Comparison of ENCODE assay signal across 24 cellular contexts in genomic region chr20:12198281-12198680, GRCh38.
"Had no signal": no experiment of that assay in that cellular context is flagged by ENCODE, and none has a peak within 500 bp of the region (broad histone marks: within the 10 kb centered on the region; RNA-seq: fewer than 3 reads in every experiment).

No MANE protein-coding gene starts in this region.

- ATAC-seq: stimulated activated effector memory CD8-positive, alpha-beta T cell treated with anti-CD3 and anti-CD28 coated beads, Interleukin-12 subunit alpha, Interleukin-12 subunit beta, amount 100 ng/mL, for 72 hours; stimulated activated memory B cell treated with anti-CD40 and anti-IgM and Interleukin-4, amounts not matched to agents 10 μg/mL and 1 μg/mL and 100 μg/mL, for 72 hours; stimulated activated naive B cell treated with anti-CD40 and anti-IgM and Interleukin-4, amounts not matched to agents 10 μg/mL and 1 μg/mL and 100 μg/mL, for 72 hours; stimulated activated naive CD8-positive, alpha-beta T cell treated with anti-CD3 and anti-CD28 coated beads, Interleukin-15, amount 100 ng/mL, for 72 hours; stimulated activated naive CD8-positive, alpha-beta T cell treated with anti-CD3 and anti-CD28 coated beads, Interleukin-15, Interleukin-2, amounts not matched to agents 100 U/mL and 50 U/mL, for 24 hours; upper lobe of right lung had no signal

- H3K27ac Mint-ChIP-seq: stimulated activated effector memory CD8-positive, alpha-beta T cell treated with anti-CD3 and anti-CD28 coated beads, Interleukin-12 subunit alpha, Interleukin-12 subunit beta, amount 100 ng/mL, for 72 hours; stimulated activated memory B cell treated with anti-CD40 and anti-IgM and Interleukin-4, amounts not matched to agents 10 μg/mL and 1 μg/mL and 100 μg/mL, for 72 hours; stimulated activated naive B cell treated with anti-CD40 and anti-IgM and Interleukin-4, amounts not matched to agents 10 μg/mL and 1 μg/mL and 100 μg/mL, for 72 hours; stimulated activated naive CD8-positive, alpha-beta T cell treated with anti-CD3 and anti-CD28 coated beads, Interleukin-15, amount 100 ng/mL, for 72 hours; stimulated activated naive CD8-positive, alpha-beta T cell treated with anti-CD3 and anti-CD28 coated beads, Interleukin-15, Interleukin-2, amounts not matched to agents 100 ng/mL and 50 ng/mL, for 24 hours; type B pancreatic cell had no signal

- H3K9me3 Mint-ChIP-seq: stimulated activated naive B cell treated with anti-CD40 and anti-IgM and Interleukin-4, amounts not matched to agents 10 μg/mL and 1 μg/mL and 100 μg/mL, for 72 hours; stimulated activated naive CD8-positive, alpha-beta T cell treated with anti-CD3 and anti-CD28 coated beads, Interleukin-15, Interleukin-2, amounts not matched to agents 100 ng/mL and 50 ng/mL, for 24 hours; type B pancreatic cell had no signal

- H3K4me3 Mint-ChIP-seq: stimulated activated effector memory CD8-positive, alpha-beta T cell treated with anti-CD3 and anti-CD28 coated beads, Interleukin-12 subunit alpha, Interleukin-12 subunit beta, amount 100 ng/mL, for 72 hours; stimulated activated memory B cell treated with anti-CD40 and anti-IgM and Interleukin-4, amounts not matched to agents 10 μg/mL and 1 μg/mL and 100 μg/mL, for 72 hours; stimulated activated naive B cell treated with anti-CD40 and anti-IgM and Interleukin-4, amounts not matched to agents 10 μg/mL and 1 μg/mL and 100 μg/mL, for 72 hours; stimulated activated naive CD8-positive, alpha-beta T cell treated with anti-CD3 and anti-CD28 coated beads, Interleukin-15, amount 100 ng/mL, for 72 hours; stimulated activated naive CD8-positive, alpha-beta T cell treated with anti-CD3 and anti-CD28 coated beads, Interleukin-15, Interleukin-2, amounts not matched to agents 100 ng/mL and 50 ng/mL, for 24 hours; type B pancreatic cell had no signal

- H3K4me1 Mint-ChIP-seq: stimulated activated effector memory CD8-positive, alpha-beta T cell treated with anti-CD3 and anti-CD28 coated beads, Interleukin-12 subunit alpha, Interleukin-12 subunit beta, amount 100 ng/mL, for 72 hours; stimulated activated memory B cell treated with anti-CD40 and anti-IgM and Interleukin-4, amounts not matched to agents 10 μg/mL and 1 μg/mL and 100 μg/mL, for 72 hours; stimulated activated naive B cell treated with anti-CD40 and anti-IgM and Interleukin-4, amounts not matched to agents 10 μg/mL and 1 μg/mL and 100 μg/mL, for 72 hours; stimulated activated naive CD8-positive, alpha-beta T cell treated with anti-CD3 and anti-CD28 coated beads, Interleukin-15, amount 100 ng/mL, for 72 hours had no signal

- H3K36me3 Mint-ChIP-seq: stimulated activated effector memory CD8-positive, alpha-beta T cell treated with anti-CD3 and anti-CD28 coated beads, Interleukin-12 subunit alpha, Interleukin-12 subunit beta, amount 100 ng/mL, for 72 hours; stimulated activated memory B cell treated with anti-CD40 and anti-IgM and Interleukin-4, amounts not matched to agents 10 μg/mL and 1 μg/mL and 100 μg/mL, for 72 hours; stimulated activated naive B cell treated with anti-CD40 and anti-IgM and Interleukin-4, amounts not matched to agents 10 μg/mL and 1 μg/mL and 100 μg/mL, for 72 hours; type B pancreatic cell had no signal

- DNase-seq: stimulated activated CD4-positive, alpha-beta T cell treated with anti-CD3 and anti-CD28 coated beads, Interleukin-2, amount 100 ng/mL, for 48 hours; stimulated activated CD4-positive, alpha-beta T cell treated with anti-CD3 and anti-CD28 coated beads, Interleukin-4, amount 100 ng/mL, for 1 hour; stimulated activated CD4-positive, alpha-beta T cell treated with anti-CD3 and anti-CD28 coated beads, Interleukin-4, amount 100 ng/mL, for 24 hours; stimulated activated CD4-positive, alpha-beta T cell treated with anti-CD3 and anti-CD28 coated beads, Interleukin-4, amount 100 ng/mL, for 4 hours; stimulated activated CD8-positive, alpha-beta memory T cell treated with anti-CD3 and anti-CD28 coated beads, Interleukin-4, amount 100 ng/mL, for 48 hours; stimulated activated naive B cell treated with anti-CD40 and anti-IgM and Interleukin-4, amounts not matched to agents 10 μg/mL and 1 μg/mL and 100 μg/mL, for 72 hours; stimulated activated naive CD4-positive, alpha-beta T cell; stimulated activated naive CD4-positive, alpha-beta T cell treated with Interleukin-2 at 50 U/mL for 16 hours; stimulated activated naive CD8-positive, alpha-beta T cell treated with anti-CD3 and anti-CD28 coated beads, Interleukin-15, amount 100 ng/mL, for 72 hours; stimulated activated naive CD8-positive, alpha-beta T cell treated with anti-CD3 and anti-CD28 coated beads, Interleukin-15, Interleukin-2, amounts not matched to agents 100 U/mL and 50 U/mL, for 24 hours; stomach; substantia nigra; testis; thyroid gland; tibial artery; transverse colon; trophoblast cell; upper lobe of left lung; upper lobe of right lung; uterus had no signal

- H3K27me3 Mint-ChIP-seq: stimulated activated memory B cell treated with anti-CD40 and anti-IgM and Interleukin-4, amounts not matched to agents 10 μg/mL and 1 μg/mL and 100 μg/mL, for 72 hours; stimulated activated naive B cell treated with anti-CD40 and anti-IgM and Interleukin-4, amounts not matched to agents 10 μg/mL and 1 μg/mL and 100 μg/mL, for 72 hours; stimulated activated naive CD8-positive, alpha-beta T cell treated with anti-CD3 and anti-CD28 coated beads, Interleukin-15, amount 100 ng/mL, for 72 hours; stimulated activated naive CD8-positive, alpha-beta T cell treated with anti-CD3 and anti-CD28 coated beads, Interleukin-15, Interleukin-2, amounts not matched to agents 100 ng/mL and 50 ng/mL, for 24 hours; type B pancreatic cell had no signal
